ENCODE assay signal across 8 cellular contexts in genomic region chr3:12175844-12176453, GRCh38. TPM values are rescaled to one million over a fixed set of nuclear protein-coding genes. Genes with fewer than 3 reads are reported as not detected.
DNase-seq lines count a peak whose midpoint lies in the region; ATAC-seq and TF ChIP-seq lines count a peak whose summit lies in the region.

No MANE protein-coding gene starts in this region.

- no peak overlapping the region for H3K9ac ChIP-seq in PC-3 (ENCODE audit: low read length)

- H3K9me3 ChIP-seq in PC-3 (ENCODE audit: low read length) (peaks cover 10% of the 10 kb centered on the region; the same call in 1 of the 2 replicates), right lobe of liver (no peaks in the 10 kb centered on the region), tibial artery (peaks cover 0 to 8% (median 0%) of the 10 kb centered on the region in 3 donors)

- H2AFZ ChIP-seq in PC-3 (ENCODE audit: low read length): no peak overlapping the region

- WGBS in right lobe of liver (ENCODE audit: insufficient coverage, low coverage, low lambda C conversion rate, missing lambda C conversion rate): 33% methylated on average over 2 of the region's 3 CpGs

- TF ChIP-seq POLR2A in right lobe of liver (IDR thresholded peaks at IDR 0.05): no peak

- H3K4me1 ChIP-seq in PC-3 (ENCODE audit: insufficient read depth, low read length) (peaks cover 48% of the 10 kb centered on the region), right lobe of liver (no peaks in the 10 kb centered on the region), tibial artery (peaks cover 0 to 63% (median 22%) of the 10 kb centered on the region in 4 donors)

- no peaks in the 10 kb centered on the region for H4K20me1 ChIP-seq in PC-3 (ENCODE audit: low read length)

- intact Hi-C loops in PC-3 (cut with micrococcal nuclease) (loop anchor here (1.0 to 5.0 kb wide), 2 partner anchors 37 to 301 kb away; no protein-coding TSS in a partner anchor), right lobe of liver (cut with DNase I) (loop anchor here in 1 of 2 donors (5.0 kb wide), 1 partner anchor 39 kb away; no protein-coding TSS in a partner anchor), tibial artery (cut with DNase I; ENCODE audit: low total_unique reads) (no loop called here)

- no peak overlapping the region for H3K4me3 ChIP-seq in PC-3 (ENCODE audit: low read length)
- H3K4me3 ChIP-seq in coronary artery: no peak overlapping the region
- no peak overlapping the region for H3K4me3 ChIP-seq in right lobe of liver
- no peak overlapping the region for H3K4me3 ChIP-seq in tibial artery

- H3K4me1 Mint-ChIP-seq in activated CD8-positive, alpha-beta memory T cell treated with anti-CD3 and anti-CD28 coated beads, Interleukin-2, amount 10 ng/mL, durations not matched to agents 7 days and 5 days: peaks cover 6% of the 10 kb centered on the region

- no peaks in the 10 kb centered on the region for H3F3A ChIP-seq in PC-3 (ENCODE audit: low read length, unreplicated experiment)

- no peaks in the 10 kb centered on the region for H3K9me2 ChIP-seq in PC-3 (replicated peaks; ENCODE audit: low read length)

- no TSS peak for BruUV-seq in PC-3 (replicated peaks; lab: Mats Ljungman, UMichigan)

- H3K27me3 ChIP-seq in PC-3 (ENCODE audit: low read length) (no peaks in the 10 kb centered on the region), right lobe of liver (no peaks in the 10 kb centered on the region), tibial artery (no peaks in the 10 kb centered on the region)

- CTCF ChIA-PET in activated CD8-positive, alpha-beta memory T cell treated with anti-CD3 and anti-CD28 coated beads, Interleukin-2, amount 10 ng/mL, durations not matched to agents 7 days and 5 days (lab: Charles Lee): interaction anchor here (0.6 to 5.5 kb wide), 18 partner anchors 8 to 349 kb away, joined by 3 to 53 read pairs (median 4); partner anchors contain the start of genes TAMM41 and TSEN2
- CTCF ChIA-PET in PC-3 (lab: Charles Lee): interaction anchor here (0.6 to 0.9 kb wide), 4 partner anchors 11 to 294 kb away, joined by 4 to 5 read pairs (median 4); no protein-coding TSS in a partner anchor

- peak; percentile 67 for ATAC-seq in activated CD8-positive, alpha-beta memory T cell treated with anti-CD3 and anti-CD28 coated beads, Interleukin-2, amount 10 ng/mL, durations not matched to agents 7 days and 5 days
- ATAC-seq in HG02759 (IDR thresholded peaks at IDR 0.05; ENCODE audit: unreplicated experiment) (peak; percentile 70), PC-3 (peak; percentile 81), right lobe of liver (peak; percentile 92 to 94 (median 93))

- peaks cover under 1% of the 10 kb centered on the region for H3K27me3 Mint-ChIP-seq in activated CD8-positive, alpha-beta memory T cell treated with anti-CD3 and anti-CD28 coated beads, Interleukin-2, amount 10 ng/mL, durations not matched to agents 7 days and 5 days

- H3K4me2 ChIP-seq in PC-3 (ENCODE audit: low read length): peak overlapping the region; percentile 9; the same call in 1 of the 2 replicates

- no peak overlapping the region for H3K4me3 Mint-ChIP-seq in activated CD8-positive, alpha-beta memory T cell treated with anti-CD3 and anti-CD28 coated beads, Interleukin-2, amount 10 ng/mL, durations not matched to agents 7 days and 5 days

- H3K27ac Mint-ChIP-seq in activated CD8-positive, alpha-beta memory T cell treated with anti-CD3 and anti-CD28 coated beads, Interleukin-2, amount 10 ng/mL, durations not matched to agents 7 days and 5 days: no peak overlapping the region

- peak; percentile 59 for DNase-seq in activated CD8-positive, alpha-beta memory T cell treated with anti-CD3 and anti-CD28 coated beads, Interleukin-2, amount 10 ng/mL, durations not matched to agents 7 days and 5 days
- no peak for DNase-seq in activated CD8-positive, alpha-beta memory T cell treated with anti-CD3 and anti-CD28 coated beads, Interleukin-2, amount 50 U/mL, for 4 hours
- DNase-seq in PC-3 (peak; percentile 73), coronary artery (ENCODE audit: low spot score) (no peak), right lobe of liver (peak; percentile 56 to 71 (median 69)), tibial artery (peak; percentile 71 to 82), occipital lobe (lab: John Stamatoyannopoulos, UW) (no peak)

- TF ChIP-seq CTCF in PC-3 (conservative IDR thresholded peaks at IDR 0.05; ENCODE audit: low read depth, low read length) (peak; percentile 90), coronary artery (IDR thresholded peaks at IDR 0.05) (peak; percentile 88), right lobe of liver (IDR thresholded peaks at IDR 0.05) (peak; percentile 85 to 94 (median 88)), tibial artery (IDR thresholded peaks at IDR 0.05) (peak; percentile 88 to 91)

- H3K79me2 ChIP-seq in PC-3 (ENCODE audit: low read length): no peaks in the 10 kb centered on the region

- POLR2A ChIA-PET in PC-3 (lab: Charles Lee; ENCODE audit: unreplicated experiment): no interaction called here

- peaks cover 18% of the 10 kb centered on the region for H3K9me3 Mint-ChIP-seq in activated CD8-positive, alpha-beta memory T cell treated with anti-CD3 and anti-CD28 coated beads, Interleukin-2, amount 10 ng/mL, durations not matched to agents 7 days and 5 days (ENCODE audit: low read depth)

- H3K27ac ChIP-seq in PC-3 (ENCODE audit: low read length) (peak overlapping the region; percentile 32; the same call in 1 of the 2 replicates), coronary artery (no peak overlapping the region), right lobe of liver (no peak overlapping the region), tibial artery (peak overlapping the region; percentile 25 to 34)

- peaks cover 7% of the 10 kb centered on the region for H3K36me3 Mint-ChIP-seq in activated CD8-positive, alpha-beta memory T cell treated with anti-CD3 and anti-CD28 coated beads, Interleukin-2, amount 10 ng/mL, durations not matched to agents 7 days and 5 days

- H3K36me3 ChIP-seq in PC-3 (ENCODE audit: low read depth, low read length): 0 out of 2 replicates have a peak, but pooled peaks cover 2% of the 10 kb centered on the region
- H3K36me3 ChIP-seq in right lobe of liver: no peaks in the 10 kb centered on the region
- H3K36me3 ChIP-seq in tibial artery: peaks cover 0 to 5% (median 0%) of the 10 kb centered on the region in 3 donors

RNA-seq across cellular contexts. Expression of gene TIMP4, which starts 17.2 kb away (rescaled TPM):
- not detected for total RNA-seq in activated CD8-positive, alpha-beta memory T cell treated with anti-CD3 and anti-CD28 coated beads, Interleukin-2, amount 10 ng/mL, durations not matched to agents 7 days and 5 days
- 7.3 and 7.6 TPM in 2 replicates for total RNA-seq in PC-3 (2014; rRNA removed)
- 1 to 10 TPM in 2 of 6 experiments, under 1 TPM in 3, not detected in 1; 0.35 to 2.2 (median 0.66) TPM for total RNA-seq in right lobe of liver
- 2.5 TPM for total RNA-seq in occipital lobe

Comparison
In these comparisons a context has a peak if more than half of its experiments do, and no peak if none do; other contexts are left out.
1. DNase-seq: peak in activated CD8-positive, alpha-beta memory T cell treated with anti-CD3 and anti-CD28 coated beads, Interleukin-2, amount 10 ng/mL, durations not matched to agents 7 days and 5 days (single experiment), PC-3 (single experiment), right lobe of liver (3 of 3) and tibial artery (2 of 2); none in activated CD8-positive, alpha-beta memory T cell treated with anti-CD3 and anti-CD28 coated beads, Interleukin-2, amount 50 U/mL, for 4 hours (single experiment), coronary artery (single experiment) and occipital lobe (single experiment).
2. H3K27ac ChIP-seq: peak in PC-3 (single experiment) and tibial artery (2 of 2); none in coronary artery (0 of 2) and right lobe of liver (0 of 3).
3. Peak in every context shown above with its lines, with median percentiles within 50 percentile points of each other: ATAC-seq and CTCF ChIP-seq.